In the genomic region with DNA sequence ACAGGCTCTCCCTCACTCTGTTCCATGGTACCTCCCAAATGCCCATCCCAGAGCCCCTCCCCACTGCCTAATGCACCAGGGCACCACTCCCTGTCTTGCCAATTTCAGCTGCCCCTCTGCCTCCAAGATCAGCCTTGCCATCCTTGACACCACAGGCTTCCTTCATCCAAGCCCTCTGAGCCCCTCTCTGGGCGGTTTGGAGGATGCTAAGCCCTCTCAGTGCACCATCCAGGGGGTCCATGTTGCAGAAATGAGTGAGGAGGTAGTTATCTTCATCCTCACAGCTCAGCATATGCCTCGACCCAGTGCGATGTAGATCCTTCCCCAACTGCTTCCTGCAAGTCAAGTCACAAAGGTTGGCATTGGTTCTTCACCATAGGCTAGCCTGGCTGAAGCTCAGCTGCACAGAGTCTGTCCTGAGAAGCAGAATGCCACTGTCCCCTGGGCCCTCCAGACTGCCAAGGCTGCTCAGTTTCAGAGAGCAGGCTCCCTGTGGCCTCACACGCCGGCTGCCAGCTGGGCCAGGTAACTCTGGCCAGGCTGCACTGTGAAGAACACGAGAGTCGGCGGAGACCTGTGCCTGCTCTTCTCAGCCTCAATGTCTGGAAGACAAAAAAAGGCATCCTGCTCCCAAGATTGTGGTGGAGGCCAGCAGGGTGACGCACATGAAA, we compare ENCODE assay signal across 11 cellular contexts. TPM values are rescaled to one million over a fixed set of nuclear protein-coding genes. Genes with fewer than 3 reads are reported as not detected.
DNase-seq lines count a peak whose midpoint lies in the region; ATAC-seq and TF ChIP-seq lines count a peak whose summit lies in the region.
"Had no signal": no experiment of that assay in that cellular context is flagged by ENCODE, and none has a peak within 500 bp of the region (broad histone marks: within the 10 kb centered on the region; RNA-seq: fewer than 3 reads in every experiment).

No MANE protein-coding gene starts in this region.

- H3K23ac ChIP-seq in trophoblast cell (ENCODE audit: low read length), result no peak overlapping the region

- H3K4me3 ChIP-seq in colonic mucosa (no peak overlapping the region), trophoblast cell (ENCODE audit: low read depth, low read length) (no peak overlapping the region), esophagus muscularis mucosa (no peak overlapping the region)

- ATAC-seq in GM18517 (IDR thresholded peaks at IDR 0.05; ENCODE audit: unreplicated experiment) (peak; percentile 10), HG03135 (IDR thresholded peaks at IDR 0.05; ENCODE audit: unreplicated experiment) (peak; percentile 13), HG02973 (IDR thresholded peaks at IDR 0.05; ENCODE audit: unreplicated experiment) (no peak)

- H3K9ac ChIP-seq in colonic mucosa (ENCODE audit: low read depth in 2 of 2, low read length in 2 of 2) (no peak overlapping the region), trophoblast cell (ENCODE audit: low read length) (no peak overlapping the region)

- H3K4me1 ChIP-seq in colonic mucosa (peaks cover 12% of the 10 kb centered on the region), trophoblast cell (ENCODE audit: control insufficient read depth in 1 of 2, insufficient read depth in 2 of 2, low read length in 2 of 2) (peaks cover 32 to 34% of the 10 kb centered on the region in 2 experiments), esophagus muscularis mucosa (peaks cover 8 to 26% (median 22%) of the 10 kb centered on the region in 4 donors)

- H3K79me1 ChIP-seq in trophoblast cell (ENCODE audit: low read length), result peaks cover 17% of the 10 kb centered on the region

- WGBS in trophoblast cell (ENCODE audit: extremely low coverage, insufficient coverage, insufficient read length), result no CpG with 5 or more reads among the region's 9 CpGs
- WGBS in esophagus muscularis mucosa, result 89% methylated on average over 9 of the region's 9 CpGs

- H3K14ac ChIP-seq in trophoblast cell (ENCODE audit: low read length), result peak overlapping the region; percentile 42

- DNase-seq in colonic mucosa, result no peak
- no peak for DNase-seq in trophoblast cell
- no peak for DNase-seq in HT-29 (ENCODE audit: low spot score)
- DNase-seq in NCI-H2196 treated with DMSO at 0.1 percent for 48 hours (lab: John Stamatoyannopoulos, UW; ENCODE audit: unreplicated experiment), result no peak
- no peak for DNase-seq in esophagus muscularis mucosa (ENCODE audit: extremely low spot score)
- DNase-seq: activated naive CD4-positive, alpha-beta T cell; cortex of kidney; nephron progenitor cell had no signal

- intact Hi-C loops in colonic mucosa (cut with DNase I), result no loop called here
- intact Hi-C loops in esophagus muscularis mucosa (cut with DNase I), result no loop called here

- no peaks in the 10 kb centered on the region for H3K79me2 ChIP-seq in trophoblast cell (ENCODE audit: control insufficient read depth, insufficient read depth, low read length, poor library complexity)

- peak overlapping the region; percentile 40 for H2BK12ac ChIP-seq in trophoblast cell (ENCODE audit: low read length)

- H3K36me3 ChIP-seq in colonic mucosa (no peaks in the 10 kb centered on the region), trophoblast cell (ENCODE audit: control insufficient read depth in 1 of 2, insufficient read depth in 2 of 2, low read length in 2 of 2) (no peaks in the 10 kb centered on the region), esophagus muscularis mucosa (no peaks in the 10 kb centered on the region)

- H4K8ac ChIP-seq in trophoblast cell (ENCODE audit: low read depth, low read length), result peak overlapping the region; percentile 33

- peak overlapping the region; percentile 52 for H4K91ac ChIP-seq in trophoblast cell (ENCODE audit: low read depth, low read length)

- no peak for TF ChIP-seq POLR2A in esophagus muscularis mucosa (IDR thresholded peaks at IDR 0.05; ENCODE audit: low read depth)

- H4K12ac ChIP-seq in trophoblast cell (ENCODE audit: low read depth, low read length), result no peak overlapping the region

- H3K27ac ChIP-seq in colonic mucosa, result peak overlapping the region; percentile 26
- H3K27ac ChIP-seq in trophoblast cell (ENCODE audit: low read depth, low read length), result no peak overlapping the region
- H3K27ac ChIP-seq in esophagus muscularis mucosa (replicated peaks in 1 of 4), result no peak overlapping the region

- H3K27me3 ChIP-seq in colonic mucosa (no peaks in the 10 kb centered on the region), trophoblast cell (ENCODE audit: insufficient read depth, low read length) (no peaks in the 10 kb centered on the region), esophagus muscularis mucosa (no peaks in the 10 kb centered on the region)

- peak overlapping the region; percentile 23 for H3K18ac ChIP-seq in trophoblast cell (ENCODE audit: low read length)

- H3K4me2 ChIP-seq in trophoblast cell (ENCODE audit: low read length), result no peak overlapping the region

- peak overlapping the region; percentile 33 for H2AK5ac ChIP-seq in trophoblast cell (ENCODE audit: low read length)

- no peaks in the 10 kb centered on the region for H3K9me3 ChIP-seq in colonic mucosa
- peaks cover 3% of the 10 kb centered on the region for H3K9me3 ChIP-seq in trophoblast cell (ENCODE audit: insufficient read depth, low read depth, low read length)
- no peaks in the 10 kb centered on the region for H3K9me3 ChIP-seq in esophagus muscularis mucosa

- peak overlapping the region; percentile 2 for H2AFZ ChIP-seq in trophoblast cell (ENCODE audit: insufficient read depth, low read length, poor library complexity)

- no peak overlapping the region for H3K4ac ChIP-seq in trophoblast cell (ENCODE audit: low read depth, low read length)

- no peak for TF ChIP-seq CTCF in colonic mucosa (IDR thresholded peaks at IDR 0.05)
- no peak for TF ChIP-seq CTCF in esophagus muscularis mucosa (IDR thresholded peaks at IDR 0.05)

- peak overlapping the region; percentile 40 for H2BK120ac ChIP-seq in trophoblast cell (ENCODE audit: insufficient read depth, low read length, poor library complexity)

- H2BK5ac ChIP-seq in trophoblast cell (ENCODE audit: low read depth, low read length, poor library complexity), result peak overlapping the region; percentile 4

- no peak for TF ChIP-seq EP300 in esophagus muscularis mucosa (IDR thresholded peaks at IDR 0.05)

RNA-seq across cellular contexts. Expression of a gene that starts 9.9 kb away (rescaled TPM):
- total RNA-seq in colonic mucosa, result 10 to 100 TPM; 53.8 to 76.0 TPM
- polyA plus RNA-seq in trophoblast cell (2013), result 14.3 and 15.3 TPM in 2 replicates
- total RNA-seq in HT-29 (2014; rRNA removed; shearing (Covaris generic)), result 52.8 and 69.4 TPM in 2 replicates
- total RNA-seq in esophagus muscularis mucosa, result 10 to 100 TPM; 51.4 to 68.6 (median 66.2) TPM

RNA-seq across cellular contexts. Expression of a gene that starts 20.5 kb away (rescaled TPM):
- 1 to 10 TPM in 1 of 2 donors, under 1 TPM in 1; 0.96 to 3.4 TPM for total RNA-seq in colonic mucosa
- polyA plus RNA-seq in trophoblast cell (2013), result 0.26 and 0.46 TPM in 2 replicates
- total RNA-seq in HT-29 (2014; rRNA removed; shearing (Covaris generic)), result 0.74 and 1.3 TPM in 2 replicates
- total RNA-seq in esophagus muscularis mucosa, result not detected
